ENCODE assay signal across 15 cellular contexts in the genomic region with DNA sequence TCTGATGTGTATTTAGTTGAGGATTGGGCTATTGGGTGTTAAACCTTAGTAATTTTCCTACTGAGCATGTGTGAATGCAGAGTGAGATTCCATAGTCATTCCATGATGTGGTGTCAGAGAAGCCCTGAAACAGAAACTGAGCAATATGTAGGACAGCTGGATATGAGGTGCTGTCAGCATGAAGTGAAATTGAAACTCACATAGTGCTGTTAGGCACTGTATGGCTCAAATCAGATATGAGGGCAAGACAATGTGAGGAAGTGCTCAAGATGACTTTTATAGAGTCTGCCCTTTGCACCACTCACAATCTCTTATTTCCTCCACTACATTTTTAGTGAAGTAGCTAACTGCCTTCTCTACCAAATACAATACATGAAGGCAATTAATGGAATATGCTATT.
DNase-seq lines count a peak whose midpoint lies in the region; ATAC-seq and TF ChIP-seq lines count a peak whose summit lies in the region.
"Had no signal": no experiment of that assay in that cellular context is flagged by ENCODE, and none has a peak within 500 bp of the region (broad histone marks: within the 10 kb centered on the region; RNA-seq: fewer than 3 reads in every experiment).

No MANE protein-coding gene starts in this region.

- H3K4me1 Mint-ChIP-seq in naive thymus-derived CD4-positive, alpha-beta T cell, result peaks cover 0 to 2% (median 0%) of the 10 kb centered on the region in 7 donors

- H3K9me3 Mint-ChIP-seq in naive thymus-derived CD4-positive, alpha-beta T cell, result peaks cover 0 to 9% (median 0%) of the 10 kb centered on the region in 11 donors

- DNase-seq in GM12865 (ENCODE audit: low read depth) (peak; percentile 21), SW 1271 (lab: John Stamatoyannopoulos, UW) (no peak), GM19240 (ENCODE audit: insufficient read length, low spot score) (no peak)
- DNase-seq in naive thymus-derived CD4-positive, alpha-beta T cell, result no peak
- DNase-seq: caudate nucleus; islet precursor cell; psoas muscle; stimulated activated CD4-positive, alpha-beta T cell treated with anti-CD3 and anti-CD28 coated beads, Interleukin-1b, Interleukin-23, amount 100 ng/mL, for 48 hours had no signal

- TF ChIP-seq CTCF in GM12865 (IDR thresholded peaks at IDR 0.05; ENCODE audit: insufficient read depth, low read depth, low read length, missing control alignments), result no peak

- H3K27me3 Mint-ChIP-seq in naive thymus-derived CD4-positive, alpha-beta T cell, result peaks cover 0 to 3% (median 1%) of the 10 kb centered on the region in 5 donors

- no peak overlapping the region for H3K27ac Mint-ChIP-seq in naive thymus-derived CD4-positive, alpha-beta T cell
- H3K27ac Mint-ChIP-seq: activated naive CD8-positive, alpha-beta T cell had no signal

- intact Hi-C loops in naive thymus-derived CD4-positive, alpha-beta T cell (cut with micrococcal nuclease), result no loop called here

- no peaks in the 10 kb centered on the region for H3K4me1 ChIP-seq in naive thymus-derived CD4-positive, alpha-beta T cell (ENCODE audit: control insufficient read depth in 2 of 2, insufficient read depth in 2 of 2, low read length in 2 of 2)
- H3K4me1 ChIP-seq: psoas muscle, SJSA1 had no signal

- no peaks in the 10 kb centered on the region for H3K36me3 ChIP-seq in naive thymus-derived CD4-positive, alpha-beta T cell (ENCODE audit: control insufficient read depth in 2 of 3, insufficient read depth in 3 of 3, low read length in 3 of 3)
- H3K36me3 ChIP-seq: SJSA1 had no signal

- no peak overlapping the region for H3K4me3 Mint-ChIP-seq in naive thymus-derived CD4-positive, alpha-beta T cell
- H3K4me3 Mint-ChIP-seq: activated naive CD8-positive, alpha-beta T cell had no signal

- no peaks in the 10 kb centered on the region for H3K9me3 ChIP-seq in naive thymus-derived CD4-positive, alpha-beta T cell (ENCODE audit: control insufficient read depth in 2 of 3, low read length in 3 of 3)
- H3K9me3 ChIP-seq: SJSA1 had no signal

- POLR2A ChIA-PET in naive thymus-derived CD4-positive, alpha-beta T cell (lab: Charles Lee), result no interaction called here

- ATAC-seq in GM19043 (IDR thresholded peaks at IDR 0.05; ENCODE audit: low read depth, unreplicated experiment) (peak; percentile 82), HG02571 (IDR thresholded peaks at IDR 0.05; ENCODE audit: unreplicated experiment) (peak; percentile 70), HG03432 (IDR thresholded peaks at IDR 0.05; ENCODE audit: unreplicated experiment) (peak; percentile 84), GM18907 (IDR thresholded peaks at IDR 0.05; ENCODE audit: unreplicated experiment) (no peak)
- ATAC-seq in naive thymus-derived CD4-positive, alpha-beta T cell, result no peak
- ATAC-seq: psoas muscle had no signal

- no peak overlapping the region for H3K4me3 ChIP-seq in GM12865 (ENCODE audit: low read depth, low read length)
- H3K4me3 ChIP-seq in naive thymus-derived CD4-positive, alpha-beta T cell (ENCODE audit: low read length), result no peak overlapping the region
- H3K4me3 ChIP-seq: psoas muscle, SJSA1 had no signal

- no peaks in the 10 kb centered on the region for H3K27me3 ChIP-seq in naive thymus-derived CD4-positive, alpha-beta T cell (ENCODE audit: control insufficient read depth in 2 of 2, insufficient read depth in 2 of 2, low read length in 2 of 2)
- H3K27me3 ChIP-seq: SJSA1 had no signal

- H3K27ac ChIP-seq in naive thymus-derived CD4-positive, alpha-beta T cell (ENCODE audit: low read depth, low read length), result no peak overlapping the region
- H3K27ac ChIP-seq: psoas muscle, SJSA1, VCaP had no signal

- no peaks in the 10 kb centered on the region for H3K36me3 Mint-ChIP-seq in naive thymus-derived CD4-positive, alpha-beta T cell
- H3K36me3 Mint-ChIP-seq: activated naive CD8-positive, alpha-beta T cell had no signal

- CTCF ChIA-PET in naive thymus-derived CD4-positive, alpha-beta T cell (lab: Charles Lee), result no interaction called here

Comparison
In these comparisons a context has a peak if more than half of its experiments do, and no peak if none do; other contexts are left out.
1. ATAC-seq: peak in GM19043 (single experiment), HG02571 (single experiment) and HG03432 (single experiment); none in naive thymus-derived CD4-positive, alpha-beta T cell (single experiment) and GM18907 (single experiment).